In the genomic region with DNA sequence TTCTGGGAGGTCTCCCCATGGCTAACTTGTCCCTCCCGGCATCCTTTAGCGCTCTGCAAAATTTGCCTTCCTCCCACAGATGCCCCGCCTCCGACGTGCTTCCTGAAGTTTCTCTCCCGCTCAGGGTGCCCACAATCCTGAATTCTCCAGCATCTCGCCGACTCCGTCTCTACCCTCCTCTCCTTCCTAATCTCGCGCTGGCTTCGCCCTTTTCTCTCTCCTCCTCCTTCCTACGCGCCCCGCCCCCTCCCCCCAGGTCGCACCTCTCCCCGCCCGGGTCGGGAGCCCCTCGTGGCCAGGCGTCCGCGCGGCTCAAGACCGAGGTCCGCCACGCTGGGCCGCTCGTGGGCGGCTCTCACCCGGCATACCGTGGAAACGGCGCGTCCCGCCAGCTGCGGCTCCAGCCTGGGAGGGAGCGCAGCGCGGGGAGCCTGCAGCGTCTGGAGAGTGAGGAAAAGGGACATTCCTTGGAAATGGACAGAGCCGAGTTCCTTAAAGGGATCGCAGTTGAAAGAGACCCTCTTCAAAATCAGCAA, we compare ENCODE assay signal across 1 cellular context.
TF ChIP-seq lines count a peak whose summit lies in the region.

No MANE protein-coding gene starts in this region.

TF ChIP-seq in H1, 55 proteins besides CTCF, POLR2A, EP300 and RAD21:
- TF ChIP-seq ZNF274 (IDR thresholded peaks at IDR 0.05; ENCODE audit: borderline replicate concordance, extremely low read depth, low read length) (no peak), CHD2 (IDR thresholded peaks at IDR 0.05; ENCODE audit: low read length) (peak; percentile 84), GABPA (IDR thresholded peaks at IDR 0.05; ENCODE audit: borderline replicate concordance, insufficient read depth, low read length) (no peak), MAX (IDR thresholded peaks at IDR 0.05) (peak; percentile 43; the same call in 1 of the 2 replicates), ATF2 (IDR thresholded peaks at IDR 0.05; ENCODE audit: low read length) (no peak), PHF8 (conservative IDR thresholded peaks at IDR 0.05; ENCODE audit: low read depth, low read length) (peak; percentile 44; the same call in 1 of the 2 replicates), ASH2L (IDR thresholded peaks at IDR 0.05; ENCODE audit: low read length) (peak; percentile 98), RBBP5 (IDR thresholded peaks at IDR 0.05; ENCODE audit: borderline replicate concordance, low read depth, low read length) (peak; percentile 64), RFX5 (IDR thresholded peaks at IDR 0.05; ENCODE audit: borderline replicate concordance, low read depth, low read length) (no peak), RNF2 (IDR thresholded peaks at IDR 0.05; ENCODE audit: borderline replicate concordance, low read depth, low read length, missing control alignments, poor library complexity, severe bottlenecking) (no peak), SP2 (IDR thresholded peaks at IDR 0.05; ENCODE audit: low read length) (no peak), RXRA (IDR thresholded peaks at IDR 0.05; ENCODE audit: insufficient read depth, low read depth, low read length) (no peak), FOSL1 (IDR thresholded peaks at IDR 0.05; ENCODE audit: insufficient read depth, low read depth, low read length) (no peak), SIX5 (IDR thresholded peaks at IDR 0.05; ENCODE audit: low read depth, low read length) (no peak), EZH2 (IDR thresholded peaks at IDR 0.05; ENCODE audit: low read depth, low read length, severe bottlenecking) (no peak), KDM5A (IDR thresholded peaks at IDR 0.05; ENCODE audit: low read length) (no peak), TAF7 (optimal IDR thresholded peaks at IDR 0.05; ENCODE audit: borderline replicate concordance, low read depth, low read length) (no peak), MAFK (IDR thresholded peaks at IDR 0.05; ENCODE audit: low read depth, low read length) (no peak), ATF3 (IDR thresholded peaks at IDR 0.05; ENCODE audit: insufficient read depth, low read depth, low read length) (no peak), HDAC2 (IDR thresholded peaks at IDR 0.05; ENCODE audit: borderline replicate concordance in 1 of 2, low read depth in 2 of 2, low read length in 2 of 2) (peak; percentile 15 to 95; a peak in 1 of 4 replicates), CREB1 (IDR thresholded peaks at IDR 0.05) (no peak), SIRT6 (IDR thresholded peaks at IDR 0.05; ENCODE audit: low read length) (no peak), BRCA1 (IDR thresholded peaks at IDR 0.05; ENCODE audit: low read depth, low read length) (0 out of 2 replicates have a peak, but pooled peaks have one; percentile 37), CBX8 (IDR thresholded peaks at IDR 0.05; ENCODE audit: borderline replicate concordance, low read depth, low read length) (no peak), SUZ12 (IDR thresholded peaks at IDR 0.05; ENCODE audit: low read length) (no peak), KDM4A (IDR thresholded peaks at IDR 0.05; ENCODE audit: low read depth, low read length, severe bottlenecking) (peak; percentile 98), SP4 (IDR thresholded peaks at IDR 0.05; ENCODE audit: low read length) (no peak), NRF1 (IDR thresholded peaks at IDR 0.05; ENCODE audit: low read depth, low read length) (no peak), CTBP2 (IDR thresholded peaks at IDR 0.05; ENCODE audit: borderline replicate concordance, insufficient read depth, insufficient read length, low read length) (peak; percentile 32), BCL11A (IDR thresholded peaks at IDR 0.05; ENCODE audit: low read depth in 2 of 2, low read length in 2 of 2) (no peak), POU5F1 (IDR thresholded peaks at IDR 0.05; ENCODE audit: low read depth, low read length) (no peak), TBP (IDR thresholded peaks at IDR 0.05; ENCODE audit: low read depth, low read length) (no peak; the same call in 1 of the 2 replicates), TEAD4 (IDR thresholded peaks at IDR 0.05; ENCODE audit: low read depth, low read length) (peak; percentile 65; the same call in 1 of the 2 replicates), SP1 (IDR thresholded peaks at IDR 0.05; ENCODE audit: low read depth, low read length) (no peak)
- TF ChIP-seq, protein P1, sequence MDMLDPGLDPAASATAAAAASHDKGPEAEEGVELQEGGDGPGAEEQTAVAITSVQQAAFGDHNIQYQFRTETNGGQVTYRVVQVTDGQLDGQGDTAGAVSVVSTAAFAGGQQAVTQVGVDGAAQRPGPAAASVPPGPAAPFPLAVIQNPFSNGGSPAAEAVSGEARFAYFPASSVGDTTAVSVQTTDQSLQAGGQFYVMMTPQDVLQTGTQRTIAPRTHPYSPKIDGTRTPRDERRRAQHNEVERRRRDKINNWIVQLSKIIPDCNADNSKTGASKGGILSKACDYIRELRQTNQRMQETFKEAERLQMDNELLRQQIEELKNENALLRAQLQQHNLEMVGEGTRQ (IDR thresholded peaks at IDR 0.05; ENCODE audit: low read length), result no peak
- TF ChIP-seq, protein P2, sequence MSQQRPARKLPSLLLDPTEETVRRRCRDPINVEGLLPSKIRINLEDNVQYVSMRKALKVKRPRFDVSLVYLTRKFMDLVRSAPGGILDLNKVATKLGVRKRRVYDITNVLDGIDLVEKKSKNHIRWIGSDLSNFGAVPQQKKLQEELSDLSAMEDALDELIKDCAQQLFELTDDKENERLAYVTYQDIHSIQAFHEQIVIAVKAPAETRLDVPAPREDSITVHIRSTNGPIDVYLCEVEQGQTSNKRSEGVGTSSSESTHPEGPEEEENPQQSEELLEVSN (IDR thresholded peaks at IDR 0.05), result peak; percentile 57
